In genomic region chr1:223729906-223730305, GRCh38 we compare ENCODE assay signal across 1 cellular context.
TF ChIP-seq lines count a peak whose summit lies in the region.

No MANE protein-coding gene starts in this region.

TF ChIP-seq in WTC11, 78 proteins besides CTCF, POLR2A, EP300 and RAD21:
- TF ChIP-seq FOXP4 (CRISPR knock-in tag; IDR thresholded peaks at IDR 0.05) (no peak), ZNF281 (CRISPR knock-in tag; IDR thresholded peaks at IDR 0.05) (no peak), FOXP1 (CRISPR knock-in tag; IDR thresholded peaks at IDR 0.05; ENCODE audit: borderline replicate concordance) (no peak), ZNF512 (CRISPR knock-in tag; IDR thresholded peaks at IDR 0.05; ENCODE audit: borderline replicate concordance) (no peak), OVOL2 (CRISPR knock-in tag; IDR thresholded peaks at IDR 0.05; ENCODE audit: borderline replicate concordance) (no peak), ZNF317 (CRISPR knock-in tag; IDR thresholded peaks at IDR 0.05; ENCODE audit: borderline replicate concordance, low read depth) (no peak), ZNF121 (CRISPR knock-in tag; IDR thresholded peaks at IDR 0.05) (no peak), PRRX2 (CRISPR knock-in tag; IDR thresholded peaks at IDR 0.05) (no peak), IRF2 (CRISPR knock-in tag; IDR thresholded peaks at IDR 0.05; ENCODE audit: borderline replicate concordance, low read depth) (no peak), NR3C1 (CRISPR knock-in tag; conservative IDR thresholded peaks at IDR 0.05; ENCODE audit: low read depth) (no peak), RORB (CRISPR knock-in tag; IDR thresholded peaks at IDR 0.05) (no peak), ZNF423 (CRISPR knock-in tag; IDR thresholded peaks at IDR 0.05) (no peak), IRF1 (CRISPR knock-in tag; IDR thresholded peaks at IDR 0.05) (no peak), ZBTB43 (CRISPR knock-in tag; IDR thresholded peaks at IDR 0.05) (no peak), NFYB (CRISPR knock-in tag; conservative IDR thresholded peaks at IDR 0.05; ENCODE audit: low read depth) (no peak), SMAD4 (CRISPR knock-in tag; IDR thresholded peaks at IDR 0.05) (no peak), TP53 (CRISPR knock-in tag; IDR thresholded peaks at IDR 0.05) (no peak), JUN (CRISPR knock-in tag; IDR thresholded peaks at IDR 0.05) (no peak), TEAD1 (CRISPR knock-in tag; IDR thresholded peaks at IDR 0.05) (no peak)
